Comparison of ENCODE assay signal across 8 cellular contexts in the genomic region with DNA sequence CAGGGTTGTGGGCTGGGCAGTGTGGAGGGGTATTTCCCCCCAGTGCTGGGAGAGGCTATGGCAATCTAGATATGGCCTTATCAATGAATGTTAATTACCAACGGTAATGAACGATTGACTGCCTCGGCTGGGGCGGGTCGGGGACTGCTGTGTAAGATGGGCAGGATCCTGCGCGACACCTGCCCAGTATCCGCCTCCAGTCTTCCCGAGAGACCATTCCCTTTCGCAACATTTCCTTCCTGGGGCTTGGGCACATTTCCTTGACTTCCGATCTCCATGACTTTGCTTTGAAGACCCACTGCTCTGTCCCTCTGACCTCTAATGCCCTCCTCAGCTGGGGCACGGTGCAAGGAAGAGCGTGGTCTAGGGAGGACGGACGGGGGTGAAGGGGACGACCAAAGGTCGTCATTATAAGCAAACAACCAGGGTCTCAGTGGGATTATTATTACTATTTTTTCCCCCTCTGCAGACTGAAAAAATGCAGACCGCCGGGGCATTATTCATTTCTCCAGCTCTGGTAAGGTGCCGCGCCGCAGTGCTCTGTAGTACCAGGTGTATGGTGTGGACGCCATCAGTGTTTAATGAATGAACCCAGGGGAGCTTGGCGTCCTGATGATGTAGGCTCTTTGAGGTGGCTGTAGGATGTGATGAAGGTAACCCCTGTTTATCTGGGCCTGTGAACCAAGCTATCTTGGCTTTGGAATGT. TPM values are rescaled to one million over a fixed set of nuclear protein-coding genes. Genes with fewer than 3 reads are reported as not detected.
DNase-seq lines count a peak whose midpoint lies in the region; ATAC-seq and TF ChIP-seq lines count a peak whose summit lies in the region.

No MANE protein-coding gene starts in this region.

- TF ChIP-seq POLR2A in uterus (IDR thresholded peaks at IDR 0.05) = no peak

- H3K4me1 ChIP-seq in lower lobe of right lung (peaks cover 18% of the 10 kb centered on the region), uterus (peaks cover 0 to 8% of the 10 kb centered on the region in 2 donors)

- TF ChIP-seq CTCF in AG10803 (conservative IDR thresholded peaks at IDR 0.05; ENCODE audit: low read length) (no peak), astrocyte of the cerebellum (IDR thresholded peaks at IDR 0.05; ENCODE audit: low read depth, low read length, missing control alignments) (no peak), lower lobe of right lung (IDR thresholded peaks at IDR 0.05) (no peak), uterus (IDR thresholded peaks at IDR 0.05) (no peak)

- H3K4me3 ChIP-seq in AG10803 (ENCODE audit: low read length) (peak overlapping the region; percentile 99), astrocyte of the cerebellum (ENCODE audit: low read depth, low read length) (peak overlapping the region; percentile 96), lower lobe of right lung (peak overlapping the region; percentile 76), uterus (peak overlapping the region; percentile 58 to 86)

- H3K36me3 ChIP-seq in lower lobe of right lung (peaks cover 35% of the 10 kb centered on the region), uterus (no peaks in the 10 kb centered on the region)

- ATAC-seq in HG03064 (IDR thresholded peaks at IDR 0.05; ENCODE audit: low read depth, unreplicated experiment) (peak; percentile 11), lower lobe of right lung (no peak), HG03571 (IDR thresholded peaks at IDR 0.05; ENCODE audit: unreplicated experiment) (no peak), HG02840 (IDR thresholded peaks at IDR 0.05; ENCODE audit: low FRiP score, unreplicated experiment) (no peak)

- H3K27me3 ChIP-seq in lower lobe of right lung (ENCODE audit: low read depth) (no peaks in the 10 kb centered on the region), uterus (no peaks in the 10 kb centered on the region)

- in situ Hi-C loops in astrocyte of the cerebellum (cut with HindIII; ENCODE audit: low sequenced_read_pairs) = no loop called here

- peak overlapping the region; percentile 67 for H3K27ac ChIP-seq in lower lobe of right lung
- peak overlapping the region; percentile 50 to 69 for H3K27ac ChIP-seq in uterus

- intact Hi-C loops in lower lobe of right lung (cut with DNase I) = no loop called here
- intact Hi-C loops in uterus (cut with DNase I; ENCODE audit: low total_unique reads) = no loop called here

- DNase-seq in AG10803 (ENCODE audit: low read depth) (no peak), astrocyte of the cerebellum (ENCODE audit: low read depth) (no peak), lower lobe of right lung (no peak), uterus (no peak), NK-92 (lab: John Stamatoyannopoulos, UW; ENCODE audit: unreplicated experiment) (no peak)

- H3K9me3 ChIP-seq in lower lobe of right lung = no peaks in the 10 kb centered on the region
- H3K9me3 ChIP-seq in uterus = no peaks in the 10 kb centered on the region

RNA-seq across cellular contexts. Expression of gene ATP5MC1, which starts 0.5 kb away (rescaled TPM):
- total RNA-seq in lower lobe of right lung (42.6 TPM), uterus (10 to 100 TPM; 12.8 to 45.9 (median 23.8) TPM)

RNA-seq across cellular contexts. Expression of gene UBE2Z, which starts 15.1 kb away (rescaled TPM):
- total RNA-seq in lower lobe of right lung = 65.0 TPM
- total RNA-seq in uterus = 10 to 100 TPM; 25.0 to 77.9 (median 59.4) TPM

RNA-seq across cellular contexts. Expression of gene SNF8, which starts 51.5 kb away (rescaled TPM):
- 76.9 TPM for total RNA-seq in lower lobe of right lung
- total RNA-seq in uterus = 10 to 100 TPM in 3 of 4 donors, 1 to 10 TPM in 1; 6.9 to 64.6 (median 38.4) TPM
